ENCODE assay signal across 1 cellular context in genomic region chr6:63516186-63516944, GRCh38.
TF ChIP-seq lines count a peak whose summit lies in the region.

No MANE protein-coding gene starts in this region.

TF ChIP-seq in HepG2, 621 proteins besides CTCF, POLR2A, EP300 and RAD21 (continued from another document and continues in another):
- TF ChIP-seq ZNF646 (CRISPR knock-in tag; IDR thresholded peaks at IDR 0.05) (no peak), ZNF556 (CRISPR knock-in tag; IDR thresholded peaks at IDR 0.05; ENCODE audit: borderline replicate concordance) (no peak), ZNF3 (CRISPR knock-in tag; IDR thresholded peaks at IDR 0.05) (peak; percentile 59; the same call in 1 of the 2 replicates), HNF1A (IDR thresholded peaks at IDR 0.05; ENCODE audit: low read depth) (peak; percentile 85), HNF1A (CRISPR knock-in tag; IDR thresholded peaks at IDR 0.05; ENCODE audit: borderline replicate concordance) (peak; percentile 94), ZNF577 (CRISPR knock-in tag; IDR thresholded peaks at IDR 0.05; ENCODE audit: borderline replicate concordance, low read depth) (no peak), PPARG (CRISPR knock-in tag; conservative IDR thresholded peaks at IDR 0.05) (peak; percentile 96), RERE (CRISPR knock-in tag; IDR thresholded peaks at IDR 0.05; ENCODE audit: low read depth) (peak; percentile 94), PHB2 (IDR thresholded peaks at IDR 0.05; ENCODE audit: partially characterized antibody) (no peak), ZNF782 (CRISPR knock-in tag; IDR thresholded peaks at IDR 0.05; ENCODE audit: borderline replicate concordance) (no peak), ZNF362 (CRISPR knock-in tag; IDR thresholded peaks at IDR 0.05; ENCODE audit: borderline replicate concordance) (peak; percentile 86), SSRP1 (CRISPR knock-in tag; IDR thresholded peaks at IDR 0.05) (peak; percentile 95), ZNF33B (CRISPR knock-in tag; IDR thresholded peaks at IDR 0.05) (0 out of 2 replicates have a peak, but pooled peaks have one; percentile 36), HMGA1 (CRISPR knock-in tag; conservative IDR thresholded peaks at IDR 0.05) (no peak), MAFG (CRISPR knock-in tag; IDR thresholded peaks at IDR 0.05) (no peak), GATA4 (IDR thresholded peaks at IDR 0.05; ENCODE audit: borderline replicate concordance, low read depth) (peak; percentile 92; the same call in 1 of the 2 replicates), STAT5B (CRISPR knock-in tag; IDR thresholded peaks at IDR 0.05) (no peak), ZFX (CRISPR knock-in tag; IDR thresholded peaks at IDR 0.05; ENCODE audit: low read depth) (no peak), ZNF644 (CRISPR knock-in tag; IDR thresholded peaks at IDR 0.05; ENCODE audit: low read depth) (peak; percentile 86), FOXO4 (CRISPR knock-in tag; conservative IDR thresholded peaks at IDR 0.05) (no peak), ZNF576 (CRISPR knock-in tag; IDR thresholded peaks at IDR 0.05) (no peak), ATRX (CRISPR knock-in tag; IDR thresholded peaks at IDR 0.05; ENCODE audit: borderline replicate concordance) (no peak), ZNF136 (CRISPR knock-in tag; IDR thresholded peaks at IDR 0.05; ENCODE audit: low read depth) (peak; percentile 80; the same call in 1 of the 2 replicates), EZH2 (conservative IDR thresholded peaks at IDR 0.05; ENCODE audit: low read depth, low read length) (no peak), HNRNPL (IDR thresholded peaks at IDR 0.05; ENCODE audit: low read depth, low read length) (peak; percentile 75), ZNF792 (CRISPR knock-in tag; IDR thresholded peaks at IDR 0.05) (peak; percentile 78), BCL3 (CRISPR knock-in tag; IDR thresholded peaks at IDR 0.05) (peak; percentile 26; the same call in 1 of the 2 replicates), ATF1 (CRISPR knock-in tag; IDR thresholded peaks at IDR 0.05) (peak; percentile 71), HMG20B (CRISPR knock-in tag; conservative IDR thresholded peaks at IDR 0.05) (peak; percentile 90), ZFP36 (IDR thresholded peaks at IDR 0.05; ENCODE audit: borderline replicate concordance, low read depth, low read length, partially characterized antibody) (no peak), MLXIP (CRISPR knock-in tag; IDR thresholded peaks at IDR 0.05; ENCODE audit: borderline replicate concordance) (no peak), ZFP1 (CRISPR knock-in tag; IDR thresholded peaks at IDR 0.05) (peak; percentile 74; the same call in 1 of the 2 replicates), ZNF44 (CRISPR knock-in tag; IDR thresholded peaks at IDR 0.05) (no peak), TBX2 (CRISPR knock-in tag; IDR thresholded peaks at IDR 0.05; ENCODE audit: borderline replicate concordance) (peak; percentile 88)
